15 cellular contexts compared by ENCODE assay signal in genomic region chr1:205925730-205926129, GRCh38. TPM values are rescaled to one million over a fixed set of nuclear protein-coding genes. Genes with fewer than 3 reads are reported as not detected.
DNase-seq lines count a peak whose midpoint lies in the region; ATAC-seq and TF ChIP-seq lines count a peak whose summit lies in the region.
"Had no signal": no experiment of that assay in that cellular context is flagged by ENCODE, and none has a peak within 500 bp of the region (broad histone marks: within the 10 kb centered on the region; RNA-seq: fewer than 3 reads in every experiment).

No MANE protein-coding gene starts in this region.

- peaks cover 5% of the 10 kb centered on the region for H3K4me1 ChIP-seq in left ventricle myocardium inferior
- peaks cover 2% of the 10 kb centered on the region for H3K4me1 ChIP-seq in mesendoderm (ENCODE audit: control insufficient read depth, low read depth, low read length)
- H3K4me1 ChIP-seq: testis had no signal

- H3K27ac ChIP-seq in brain microvascular endothelial cell (peak overlapping the region; percentile 18), left ventricle myocardium inferior (replicated peaks) (no peak overlapping the region), mesendoderm (ENCODE audit: low read depth, low read length) (no peak overlapping the region)
- H3K27ac ChIP-seq: testis had no signal

- H3K27me3 ChIP-seq in brain microvascular endothelial cell (replicated peaks), result no peaks in the 10 kb centered on the region
- H3K27me3 ChIP-seq in left ventricle myocardium inferior (ENCODE audit: low read depth), result no peaks in the 10 kb centered on the region
- no peaks in the 10 kb centered on the region for H3K27me3 ChIP-seq in mesendoderm (ENCODE audit: insufficient read depth, low read length, poor library complexity)
- H3K27me3 ChIP-seq: testis had no signal

- H3K18ac ChIP-seq in mesendoderm (ENCODE audit: low read length), result no peak overlapping the region

- no peak overlapping the region for H4K5ac ChIP-seq in mesendoderm (ENCODE audit: low read length)

- H2AK5ac ChIP-seq in mesendoderm (ENCODE audit: low read length), result no peak overlapping the region

- no peak overlapping the region for H3K9ac ChIP-seq in mesendoderm (ENCODE audit: low read length)

- no peak overlapping the region for H2BK120ac ChIP-seq in mesendoderm (ENCODE audit: low read depth, low read length)

- ATAC-seq in GM19397 (IDR thresholded peaks at IDR 0.05; ENCODE audit: unreplicated experiment), result no peak
- ATAC-seq in HG03571 (IDR thresholded peaks at IDR 0.05; ENCODE audit: unreplicated experiment), result no peak
- ATAC-seq: naive thymus-derived CD4-positive, alpha-beta T cell had no signal

- WGBS in mesendoderm (ENCODE audit: extremely low coverage, insufficient coverage, low lambda C conversion rate), result no CpG with 5 or more reads among the region's 9 CpGs

- H3K79me2 ChIP-seq in mesendoderm (ENCODE audit: control insufficient read depth, insufficient read depth, low read length), result no peaks in the 10 kb centered on the region

- DNase-seq in AG09309 (ENCODE audit: low read depth) (peak; percentile 80), HPDE6-E6E7 (ENCODE audit: extremely low spot score) (peak; percentile 59), brain microvascular endothelial cell (peak; percentile 93), medulla oblongata (ENCODE audit: extremely low spot score) (peak; percentile 42), left ventricle myocardium inferior (no peak), mesendoderm (no peak)
- DNase-seq: activated T-cell treated with anti-CD3 and anti-CD28 coated beads, Interleukin-2, amount 50 U/mL, for 24 hours; MM.1S; naive thymus-derived CD4-positive, alpha-beta T cell; stimulated activated CD4-positive, alpha-beta T cell treated with anti-CD3 and anti-CD28 coated beads, Interleukin-2, amount 100 ng/mL, for 48 hours; T-helper 9 cell; testis had no signal

- TF ChIP-seq CTCF in AG09309 (IDR thresholded peaks at IDR 0.05; ENCODE audit: control insufficient read depth, insufficient read depth, low read depth, low read length, missing control alignments), result no peak
- TF ChIP-seq CTCF in brain microvascular endothelial cell (IDR thresholded peaks at IDR 0.05; ENCODE audit: low read depth, low read length, missing control alignments), result no peak
- TF ChIP-seq CTCF in left ventricle myocardium inferior (IDR thresholded peaks at IDR 0.05; ENCODE audit: borderline replicate concordance), result no peak

- no peaks in the 10 kb centered on the region for H3K79me1 ChIP-seq in mesendoderm (ENCODE audit: low read length)

- no peaks in the 10 kb centered on the region for H3K9me3 ChIP-seq in left ventricle myocardium inferior (replicated peaks)
- H3K9me3 ChIP-seq: testis had no signal

- intact Hi-C loops in left ventricle myocardium inferior (cut with micrococcal nuclease), result no loop called here

- no peak overlapping the region for H2BK5ac ChIP-seq in mesendoderm (ENCODE audit: low read length)

- no peak overlapping the region for H2BK15ac ChIP-seq in mesendoderm (replicated peaks; ENCODE audit: low read depth)

- H3K4me2 ChIP-seq in mesendoderm (ENCODE audit: low read length), result no peak overlapping the region

- no peak overlapping the region for H3K56ac ChIP-seq in mesendoderm (ENCODE audit: low read length)

- H3K23ac ChIP-seq in mesendoderm (ENCODE audit: low read length), result no peak overlapping the region

- H3K4ac ChIP-seq in mesendoderm (ENCODE audit: low read depth, low read length), result no peak overlapping the region

- in situ Hi-C loops in brain microvascular endothelial cell (cut with HindIII; ENCODE audit: low pct_ligation_motif_present, low sequenced_read_pairs), result no loop called here

- no peak overlapping the region for H4K8ac ChIP-seq in mesendoderm (ENCODE audit: low read depth, low read length)

- H3K36me3 ChIP-seq in brain microvascular endothelial cell (replicated peaks) (no peaks in the 10 kb centered on the region), left ventricle myocardium inferior (no peaks in the 10 kb centered on the region), mesendoderm (ENCODE audit: control insufficient read depth, insufficient read depth, low read length) (no peaks in the 10 kb centered on the region)

- no peak overlapping the region for H3K4me3 ChIP-seq in AG09309 (ENCODE audit: control insufficient read depth, low read depth, low read length)
- H3K4me3 ChIP-seq in brain microvascular endothelial cell (ENCODE audit: low read depth, low read length), result no peak overlapping the region
- no peak overlapping the region for H3K4me3 ChIP-seq in left ventricle myocardium inferior
- H3K4me3 ChIP-seq in mesendoderm (ENCODE audit: low read length), result no peak overlapping the region
- H3K4me3 ChIP-seq: testis had no signal

RNA-seq across cellular contexts. Expression of gene SLC26A9, which starts 17.5 kb away (rescaled TPM):
- 35.2 TPM for total RNA-seq in left ventricle myocardium inferior
- 0.01 TPM for polyA plus RNA-seq in mesendoderm (2013, experiment 1 of 2)
- 0.06 TPM for polyA plus RNA-seq in mesendoderm (2013, experiment 2 of 2)
- total RNA-seq: dermis microvascular lymphatic vessel endothelial cell; naive thymus-derived CD4-positive, alpha-beta T cell had no signal
- polyA plus RNA-seq: naive thymus-derived CD4-positive, alpha-beta T cell had no signal

Comparison
In these comparisons a context has a peak if more than half of its experiments do, and no peak if none do; other contexts are left out.
1. DNase-seq: peak in AG09309 (single experiment), HPDE6-E6E7 (single experiment), brain microvascular endothelial cell (single experiment) and medulla oblongata (single experiment); none in left ventricle myocardium inferior (single experiment) and mesendoderm (single experiment).